Comparison of ENCODE assay signal across 29 cellular contexts in the genomic region with DNA sequence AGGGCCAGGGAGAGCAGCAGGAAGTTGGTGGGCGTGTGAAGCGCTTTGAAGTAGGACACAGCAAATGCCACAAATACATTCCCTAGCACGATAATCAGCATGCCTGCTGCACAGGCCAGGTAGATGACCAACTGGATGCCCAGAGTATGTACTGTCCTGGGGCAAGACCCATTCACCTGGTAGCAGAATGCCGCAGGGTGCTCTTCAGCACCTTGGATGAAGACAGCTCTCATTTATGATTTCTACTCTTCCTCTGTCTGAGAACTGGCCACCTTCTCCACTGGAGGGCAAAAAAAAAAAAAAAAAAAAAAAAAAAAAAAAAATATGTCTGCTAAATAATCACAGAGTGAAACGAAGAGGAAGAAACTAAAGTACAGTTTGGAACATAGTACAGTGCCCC. TPM values are rescaled to one million over a fixed set of nuclear protein-coding genes. Genes with fewer than 3 reads are reported as not detected.
A peak's percentile ranks its signal among the peaks of the same experiment; 100 is the strongest.
DNase-seq lines count a peak whose midpoint lies in the region; ATAC-seq, FAIRE-seq and TF ChIP-seq lines count a peak whose summit lies in the region.
"Had no signal": no experiment of that assay in that cellular context is flagged by ENCODE, and none has a peak within 500 bp of the region (broad histone marks: within the 10 kb centered on the region; RNA-seq: fewer than 3 reads in every experiment).

TAAR5 (minus strand) TSS at position 288 of the 400 bp plus-strand sequence; CDS start at position 233, 55 bp downstream.

- H3K4me1 Mint-ChIP-seq in activated CD8-positive, alpha-beta memory T cell treated with anti-CD3 and anti-CD28 coated beads, Interleukin-2, amount 10 ng/mL, durations not matched to agents 7 days and 5 days, result no peaks in the 10 kb centered on the region
- H3K4me1 Mint-ChIP-seq in stimulated activated effector memory CD8-positive, alpha-beta T cell treated with anti-CD3 and anti-CD28 coated beads, Interleukin-12 subunit alpha, Interleukin-12 subunit beta, amount 100 ng/mL, for 72 hours, result no peaks in the 10 kb centered on the region
- H3K4me1 Mint-ChIP-seq: CD8-positive, alpha-beta memory T cell; GM23338; H9 had no signal

- TF ChIP-seq CTCF in A549 (IDR thresholded peaks at IDR 0.05), result no peak
- no peak for TF ChIP-seq CTCF in RWPE2 (IDR thresholded peaks at IDR 0.05; ENCODE audit: poor library complexity, severe bottlenecking)

- H3K36me3 ChIP-seq in RWPE2 (ENCODE audit: low read depth), result no peaks in the 10 kb centered on the region
- H3K36me3 ChIP-seq: BE2C; BLaER1 treated with 17β-estradiol and CSF1 and Interleukin-3, amounts not matched to agents 10 nM and 100 nM had no signal

- H3K27ac ChIP-seq in A549 (no peak within 1 kb of the TSS), RWPE2 (ENCODE audit: poor library complexity, severe bottlenecking) (no peak within 1 kb of the TSS)
- H3K27ac ChIP-seq: 22Rv1; BLaER1 treated with 17β-estradiol and CSF1 and Interleukin-3, amounts not matched to agents 10 nM and 100 nM had no signal

- no peak for TF ChIP-seq POLR2A in A549 (IDR thresholded peaks at IDR 0.05; ENCODE audit: low read length)

- H3K9me3 Mint-ChIP-seq in activated CD8-positive, alpha-beta memory T cell treated with anti-CD3 and anti-CD28 coated beads, Interleukin-2, amount 10 ng/mL, durations not matched to agents 7 days and 5 days (ENCODE audit: low read depth), result no peaks in the 10 kb centered on the region
- no peaks in the 10 kb centered on the region for H3K9me3 Mint-ChIP-seq in stimulated activated effector memory CD8-positive, alpha-beta T cell treated with anti-CD3 and anti-CD28 coated beads, Interleukin-12 subunit alpha, Interleukin-12 subunit beta, amount 100 ng/mL, for 72 hours
- H3K9me3 Mint-ChIP-seq: CD4-positive, alpha-beta T cell; CD8-positive, alpha-beta memory T cell; GM23338; H9; HFFc6 had no signal

- no peaks in the 10 kb centered on the region for H3K36me3 Mint-ChIP-seq in activated CD8-positive, alpha-beta memory T cell treated with anti-CD3 and anti-CD28 coated beads, Interleukin-2, amount 10 ng/mL, durations not matched to agents 7 days and 5 days
- H3K36me3 Mint-ChIP-seq in stimulated activated effector memory CD8-positive, alpha-beta T cell treated with anti-CD3 and anti-CD28 coated beads, Interleukin-12 subunit alpha, Interleukin-12 subunit beta, amount 100 ng/mL, for 72 hours, result no peaks in the 10 kb centered on the region
- H3K36me3 Mint-ChIP-seq: CD14-positive monocyte; CD8-positive, alpha-beta memory T cell had no signal

- DNase-seq in activated CD8-positive, alpha-beta memory T cell treated with anti-CD3 and anti-CD28 coated beads, Interleukin-2, amount 10 ng/mL, durations not matched to agents 7 days and 5 days, result no peak
- DNase-seq in activated CD8-positive, alpha-beta memory T cell treated with anti-CD3 and anti-CD28 coated beads, Interleukin-2, amount 50 U/mL, for 4 hours, result no peak
- DNase-seq in A549 (ENCODE audit: low read depth in 1 of 2, low spot score in 1 of 2) (no peak), RWPE2 (ENCODE audit: low spot score) (no peak), NCI-H1436 treated with DMSO at 0.1 percent for 48 hours (lab: John Stamatoyannopoulos, UW) (no peak)
- no peak for DNase-seq in stimulated activated effector memory CD8-positive, alpha-beta T cell treated with anti-CD3 and anti-CD28 coated beads, Interleukin-12 subunit alpha, Interleukin-12 subunit beta, amount 100 ng/mL, for 72 hours (ENCODE audit: low spot score in 2 of 2)
- DNase-seq: ACHN; AML-193; BE2C; CD4-positive, alpha-beta T cell; CD8-positive, alpha-beta memory T cell; DMS 273 treated with DMSO at 0.1 percent for 48 hours; DMS79; EL; GDM1; H9; HFFc6 had no signal

- no peaks in the 10 kb centered on the region for H3K27me3 ChIP-seq in RWPE2 (ENCODE audit: insufficient read depth, poor library complexity, severe bottlenecking)
- H3K27me3 ChIP-seq: BLaER1 treated with 17β-estradiol and CSF1 and Interleukin-3, amounts not matched to agents 10 nM and 100 nM had no signal

- H3K4me2 ChIP-seq in A549, result no peak within 1 kb of the TSS
- H3K4me2 ChIP-seq: BLaER1 treated with 17β-estradiol and CSF1 and Interleukin-3, amounts not matched to agents 10 nM and 100 nM; GM23338 had no signal

- no peak for TF ChIP-seq RAD21 in A549 (conservative IDR thresholded peaks at IDR 0.05 in 1 of 2, IDR thresholded peaks at IDR 0.05 in 1 of 2)

- CTCF ChIA-PET in activated CD8-positive, alpha-beta memory T cell treated with anti-CD3 and anti-CD28 coated beads, Interleukin-2, amount 10 ng/mL, durations not matched to agents 7 days and 5 days (lab: Charles Lee), result interaction anchor here (1.0 kb wide), 1 partner anchor 27 kb away, joined by 3 read pairs; no protein-coding TSS in a partner anchor
- CTCF ChIA-PET in A549 (lab: Yijun Ruan, JAX), result no interaction called here

- H3K27me3 Mint-ChIP-seq in activated CD8-positive, alpha-beta memory T cell treated with anti-CD3 and anti-CD28 coated beads, Interleukin-2, amount 10 ng/mL, durations not matched to agents 7 days and 5 days, result peaks cover 8% of the 10 kb centered on the region

- POLR2A ChIA-PET in A549 (lab: Yijun Ruan, JAX), result no interaction called here

- TF ChIP-seq EP300 in A549 (IDR thresholded peaks at IDR 0.05), result no peak

- WGBS in A549 (ENCODE audit: missing lambda C conversion rate), result 61% methylated on average over 5 of the region's 5 CpGs

- FAIRE-seq in A549 (lab: Jason Lieb, UNC), result no peak
- FAIRE-seq: A204.1, D721Med, GM12878, GM19239 had no signal

- H3K9me3 ChIP-seq in A549 (no peaks in the 10 kb centered on the region), RWPE2 (ENCODE audit: severe bottlenecking) (no peaks in the 10 kb centered on the region)
- H3K9me3 ChIP-seq: BE2C; BLaER1 treated with 17β-estradiol and CSF1 and Interleukin-3, amounts not matched to agents 10 nM and 100 nM had no signal

- H3K4me3 ChIP-seq in A549 (no peak within 1 kb of the TSS), RWPE2 (ENCODE audit: severe bottlenecking) (no peak within 1 kb of the TSS)
- H3K4me3 ChIP-seq: BLaER1 treated with 17β-estradiol and CSF1 and Interleukin-3, amounts not matched to agents 10 nM and 100 nM; GM12878; GM23338 had no signal

- peak; percentile 27 for ATAC-seq in activated CD8-positive, alpha-beta memory T cell treated with anti-CD3 and anti-CD28 coated beads, Interleukin-2, amount 10 ng/mL, durations not matched to agents 7 days and 5 days
- no peak for ATAC-seq in A549
- ATAC-seq in RWPE2 (ENCODE audit: low read depth), result 0 out of 3 replicates have a peak, but pooled peaks have one; percentile 31
- ATAC-seq in stimulated activated effector memory CD8-positive, alpha-beta T cell treated with anti-CD3 and anti-CD28 coated beads, Interleukin-12 subunit alpha, Interleukin-12 subunit beta, amount 100 ng/mL, for 72 hours, result peak; percentile 32
- ATAC-seq in GM19463 (IDR thresholded peaks at IDR 0.05; ENCODE audit: unreplicated experiment), result no peak
- ATAC-seq in HG02763 (IDR thresholded peaks at IDR 0.05; ENCODE audit: unreplicated experiment), result no peak
- ATAC-seq: GM12878, GM23338, HCT116 had no signal

- H3K4me3 Mint-ChIP-seq in activated CD8-positive, alpha-beta memory T cell treated with anti-CD3 and anti-CD28 coated beads, Interleukin-2, amount 10 ng/mL, durations not matched to agents 7 days and 5 days, result no peak within 1 kb of the TSS
- H3K4me3 Mint-ChIP-seq in stimulated activated effector memory CD8-positive, alpha-beta T cell treated with anti-CD3 and anti-CD28 coated beads, Interleukin-12 subunit alpha, Interleukin-12 subunit beta, amount 100 ng/mL, for 72 hours, result no peak within 1 kb of the TSS
- H3K4me3 Mint-ChIP-seq: CD14-positive monocyte; CD4-positive, alpha-beta T cell; CD8-positive, alpha-beta memory T cell; GM23338; H9; HFFc6 had no signal

- H3K4me1 ChIP-seq in A549, result no peaks in the 10 kb centered on the region
- no peaks in the 10 kb centered on the region for H3K4me1 ChIP-seq in RWPE2 (ENCODE audit: insufficient read depth, poor library complexity, severe bottlenecking)
- H3K4me1 ChIP-seq: BE2C had no signal

- H3K27ac Mint-ChIP-seq in activated CD8-positive, alpha-beta memory T cell treated with anti-CD3 and anti-CD28 coated beads, Interleukin-2, amount 10 ng/mL, durations not matched to agents 7 days and 5 days, result no peak within 1 kb of the TSS
- no peak within 1 kb of the TSS for H3K27ac Mint-ChIP-seq in stimulated activated effector memory CD8-positive, alpha-beta T cell treated with anti-CD3 and anti-CD28 coated beads, Interleukin-12 subunit alpha, Interleukin-12 subunit beta, amount 100 ng/mL, for 72 hours
- H3K27ac Mint-ChIP-seq: CD4-positive, alpha-beta T cell; CD8-positive, alpha-beta memory T cell; GM23338; HFFc6 had no signal

TF ChIP-seq in A549, 52 proteins besides CTCF, POLR2A, EP300 and RAD21 (continues in another document):
- no peak for TF ChIP-seq CBX8 (IDR thresholded peaks at IDR 0.05)
- no peak for TF ChIP-seq HEYL (CRISPR knock-in tag; IDR thresholded peaks at IDR 0.05)
- no peak for TF ChIP-seq FOSL2 (IDR thresholded peaks at IDR 0.05)
- no peak for TF ChIP-seq FOSL2 (CRISPR knock-in tag; IDR thresholded peaks at IDR 0.05)

RNA-seq across cellular contexts. Expression of gene TAAR5, which starts in this region (rescaled TPM):
- total RNA-seq in activated CD8-positive, alpha-beta memory T cell treated with anti-CD3 and anti-CD28 coated beads, Interleukin-2, amount 10 ng/mL, durations not matched to agents 7 days and 5 days, result not detected
- polyA plus RNA-seq in A549 (2011; rRNA removed) (not detected in 2 replicates), A549 (2017; fragmentation: RNase III; extraction: RNeasy Plus Mini Kit Qiagen cat#74134 plus additional on column Dnase treatment) (not detected in 3 replicates)
- not detected in 2 replicates for polyA plus RNA-seq in A549 (2012; cell fraction: cytosol; rRNA removed)
- not detected in 2 replicates for polyA plus RNA-seq in A549 (2012; cell fraction: nucleus; rRNA removed)
- polyA minus RNA-seq in A549 (2011; rRNA and poly(A)+ RNA removed), result not detected in 2 replicates
- total RNA-seq: CD4-positive, alpha-beta T cell; CD8-positive, alpha-beta memory T cell; GM12878; GM23338; H4; H9; HFFc6 had no signal
- polyA plus RNA-seq: CD14-positive monocyte; CD8-positive, alpha-beta memory T cell; GM12878; GM23338 had no signal

Comparison
In these comparisons a context has a peak if more than half of its experiments do, and no peak if none do; other contexts are left out.
1. Peak in ATAC-seq in activated CD8-positive, alpha-beta memory T cell treated with anti-CD3 and anti-CD28 coated beads, Interleukin-2, amount 10 ng/mL, durations not matched to agents 7 days and 5 days; RNA of the gene not detected or under 1 TPM.
2. ATAC-seq: peak in RWPE2 (single experiment) and stimulated activated effector memory CD8-positive, alpha-beta T cell treated with anti-CD3 and anti-CD28 coated beads, Interleukin-12 subunit alpha, Interleukin-12 subunit beta, amount 100 ng/mL, for 72 hours (single experiment); none in A549 (0 of 2), GM19463 (single experiment) and HG02763 (single experiment).